ENCODE assay signal across 24 cellular contexts in the genomic region with DNA sequence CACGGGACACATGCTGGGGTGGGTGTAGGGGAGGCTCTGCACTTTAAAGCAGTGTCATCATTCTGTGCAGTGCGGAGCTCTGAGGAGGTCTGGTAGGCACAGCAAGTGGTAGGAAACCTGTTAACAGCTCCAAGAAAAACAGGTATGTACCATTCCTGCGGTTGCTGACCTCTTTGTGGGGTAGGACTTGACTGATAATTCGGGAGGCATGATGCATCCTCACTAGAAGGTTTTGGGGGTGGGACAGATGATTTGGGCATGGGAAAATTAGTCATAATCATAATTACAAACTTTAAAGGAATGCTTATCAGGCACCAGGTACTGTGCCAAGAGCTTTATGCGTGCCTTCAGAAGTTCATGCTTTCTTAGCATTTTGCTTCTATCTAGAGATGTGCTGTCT. TPM values are rescaled to one million over a fixed set of nuclear protein-coding genes. Genes with fewer than 3 reads are reported as not detected.
DNase-seq lines count a peak whose midpoint lies in the region; ATAC-seq and TF ChIP-seq lines count a peak whose summit lies in the region.
"Had no signal": no experiment of that assay in that cellular context is flagged by ENCODE, and none has a peak within 500 bp of the region (broad histone marks: within the 10 kb centered on the region; RNA-seq: fewer than 3 reads in every experiment).

No MANE protein-coding gene starts in this region.

- H3K27me3 Mint-ChIP-seq in activated T-helper 1 cell treated with anti-CD3 and anti-CD28 coated beads, Interleukin-12 subunit alpha, Interleukin-12 subunit beta, Interleukin-2, Interleukin-4 antibody, amounts not matched to agents 30 ng/mL and 10 ng/mL and 1 ng/mL, durations not matched to agents 14 hours and 24 hours and 36 hours (ENCODE audit: insufficient read depth): peaks cover 2% of the 10 kb centered on the region
- H3K27me3 Mint-ChIP-seq: stimulated activated memory B cell treated with anti-CD40 and anti-IgM and Interleukin-4, amounts not matched to agents 10 μg/mL and 1 μg/mL and 100 μg/mL, for 72 hours had no signal

- no peaks in the 10 kb centered on the region for H3K36me3 ChIP-seq in PC-3 (ENCODE audit: low read depth, low read length)
- H3K36me3 ChIP-seq: brain microvascular endothelial cell, esophagus squamous epithelium, heart right ventricle, pancreas, right lobe of liver had no signal

- H3K27me3 ChIP-seq in PC-3 (ENCODE audit: low read length): no peaks in the 10 kb centered on the region
- H3K27me3 ChIP-seq: brain microvascular endothelial cell, pancreas, right lobe of liver had no signal

- TF ChIP-seq CTCF in PC-3 (conservative IDR thresholded peaks at IDR 0.05; ENCODE audit: low read depth, low read length): no peak
- no peak for TF ChIP-seq CTCF in choroid plexus epithelial cell (conservative IDR thresholded peaks at IDR 0.05; ENCODE audit: low read depth, low read length)
- no peak for TF ChIP-seq CTCF in omental fat pad (IDR thresholded peaks at IDR 0.05)

- no peak for ATAC-seq in PC-3
- peak; percentile 80 for ATAC-seq in omental fat pad (ENCODE audit: low FRiP score)
- ATAC-seq in GM21528 (IDR thresholded peaks at IDR 0.05; ENCODE audit: low FRiP score, unreplicated experiment): no peak
- ATAC-seq: activated CD4-positive, CD25-positive, alpha-beta regulatory T cell treated with anti-CD3 and anti-CD28 coated beads, Interleukin-2, amount 50 U/mL, for 24 hours; activated naive CD4-positive, alpha-beta T cell treated with anti-CD3 and anti-CD28 coated beads, Interleukin-2, amount 50 U/mL, for 72 hours; activated T-cell treated with anti-CD3 and anti-CD28 coated beads, Interleukin-2, amount 50 U/mL, for 72 hours; heart right ventricle; HepG2; pancreas; right lobe of liver; stimulated activated memory B cell treated with anti-CD40 and anti-IgM and Interleukin-4, amounts not matched to agents 10 μg/mL and 1 μg/mL and 100 μg/mL, for 72 hours had no signal

- CTCF ChIA-PET in PC-3 (lab: Charles Lee): no interaction called here

- H3K4me1 ChIP-seq in PC-3 (ENCODE audit: insufficient read depth, low read length): peaks cover 31% of the 10 kb centered on the region
- H3K4me1 ChIP-seq: esophagus squamous epithelium, pancreas, right lobe of liver had no signal

- H3K9me2 ChIP-seq in PC-3 (replicated peaks; ENCODE audit: low read length): no peaks in the 10 kb centered on the region

- H3K9me3 Mint-ChIP-seq in activated T-helper 1 cell treated with anti-CD3 and anti-CD28 coated beads, Interleukin-12 subunit alpha, Interleukin-12 subunit beta, Interleukin-2, Interleukin-4 antibody, amounts not matched to agents 30 ng/mL and 10 ng/mL and 1 ng/mL, durations not matched to agents 14 hours and 24 hours and 36 hours: no peaks in the 10 kb centered on the region
- H3K9me3 Mint-ChIP-seq: activated naive CD4-positive, alpha-beta T cell treated with anti-CD3 and anti-CD28 coated beads, Interleukin-2, amount 50 U/mL, for 72 hours; activated T-cell treated with anti-CD3 and anti-CD28 coated beads, Interleukin-2, amount 50 U/mL, for 72 hours; immature natural killer cell; stimulated activated memory B cell treated with anti-CD40 and anti-IgM and Interleukin-4, amounts not matched to agents 10 μg/mL and 1 μg/mL and 100 μg/mL, for 72 hours had no signal

- intact Hi-C loops in PC-3 (cut with micrococcal nuclease): no loop called here
- intact Hi-C loops in activated T-helper 1 cell treated with anti-CD3 and anti-CD28 coated beads, Interleukin-12 subunit alpha, Interleukin-12 subunit beta, Interleukin-2, Interleukin-4 antibody, amounts not matched to agents 30 ng/mL and 10 ng/mL and 1 ng/mL, durations not matched to agents 14 hours and 24 hours and 36 hours (cut with micrococcal nuclease): no loop called here

- no peak overlapping the region for H3K4me2 ChIP-seq in PC-3 (ENCODE audit: low read length)

- H3K27ac ChIP-seq in PC-3 (ENCODE audit: low read length): no peak overlapping the region
- H3K27ac ChIP-seq: brain microvascular endothelial cell, esophagus squamous epithelium, heart right ventricle, pancreas, right lobe of liver, SK-N-MC had no signal

- POLR2A ChIA-PET in PC-3 (lab: Charles Lee; ENCODE audit: unreplicated experiment): no interaction called here

- H4K20me1 ChIP-seq in PC-3 (ENCODE audit: low read length): no peaks in the 10 kb centered on the region

- no peaks in the 10 kb centered on the region for H3K9me3 ChIP-seq in PC-3 (ENCODE audit: low read length)
- H3K9me3 ChIP-seq: esophagus squamous epithelium, heart right ventricle, pancreas, right lobe of liver had no signal

- no peaks in the 10 kb centered on the region for H3F3A ChIP-seq in PC-3 (ENCODE audit: low read length, unreplicated experiment)

- H3K4me3 Mint-ChIP-seq in activated T-helper 1 cell treated with anti-CD3 and anti-CD28 coated beads, Interleukin-12 subunit alpha, Interleukin-12 subunit beta, Interleukin-2, Interleukin-4 antibody, amounts not matched to agents 30 ng/mL and 10 ng/mL and 1 ng/mL, durations not matched to agents 14 hours and 24 hours and 36 hours: no peak overlapping the region
- H3K4me3 Mint-ChIP-seq: activated T-cell treated with anti-CD3 and anti-CD28 coated beads, Interleukin-2, amount 50 U/mL, for 72 hours; immature natural killer cell; stimulated activated memory B cell treated with anti-CD40 and anti-IgM and Interleukin-4, amounts not matched to agents 10 μg/mL and 1 μg/mL and 100 μg/mL, for 72 hours had no signal

- no peaks in the 10 kb centered on the region for H3K79me2 ChIP-seq in PC-3 (ENCODE audit: low read length)

- H3K4me1 Mint-ChIP-seq in activated T-helper 1 cell treated with anti-CD3 and anti-CD28 coated beads, Interleukin-12 subunit alpha, Interleukin-12 subunit beta, Interleukin-2, Interleukin-4 antibody, amounts not matched to agents 30 ng/mL and 10 ng/mL and 1 ng/mL, durations not matched to agents 14 hours and 24 hours and 36 hours (ENCODE audit: low read depth): peaks cover 69% of the 10 kb centered on the region

- H3K4me3 ChIP-seq in PC-3 (ENCODE audit: low read length) (no peak overlapping the region), choroid plexus epithelial cell (ENCODE audit: low read depth, low read length) (no peak overlapping the region)
- H3K4me3 ChIP-seq: esophagus squamous epithelium, heart right ventricle, lung, pancreas, right lobe of liver, SK-N-MC had no signal

- no peak overlapping the region for H2AFZ ChIP-seq in PC-3 (ENCODE audit: low read length)

- no TSS peak for BruUV-seq in PC-3 (replicated peaks; lab: Mats Ljungman, UMichigan)

- peak; percentile 71 for DNase-seq in ELR (ENCODE audit: low read depth)
- DNase-seq in PC-3: peak; percentile 39
- peak; percentile 56 for DNase-seq in choroid plexus epithelial cell (ENCODE audit: low read depth)
- DNase-seq in omental fat pad (ENCODE audit: low spot score): no peak
- no peak for DNase-seq in activated naive CD4-positive, alpha-beta T cell treated with Interleukin-2 at 50 U/mL for 16 hours
- no peak for DNase-seq in activated T-helper 1 cell treated with anti-CD3 and anti-CD28 coated beads, Interleukin-12 subunit alpha, Interleukin-12 subunit beta, Interleukin-2, Interleukin-4 antibody, amounts not matched to agents 30 ng/mL and 10 ng/mL and 1 ng/mL, durations not matched to agents 14 hours and 24 hours and 36 hours (ENCODE audit: low spot score)
- DNase-seq: activated T-cell treated with anti-CD3 and anti-CD28 coated beads, Interleukin-2, amount 50 U/mL, for 72 hours; AML-193; brain microvascular endothelial cell; esophagus squamous epithelium; heart right ventricle; immature natural killer cell; NCI-H1436 treated with DMSO at 0.1 percent for 48 hours; OCI-M1; pancreas; right lobe of liver had no signal

- no peak overlapping the region for H3K27ac Mint-ChIP-seq in activated T-helper 1 cell treated with anti-CD3 and anti-CD28 coated beads, Interleukin-12 subunit alpha, Interleukin-12 subunit beta, Interleukin-2, Interleukin-4 antibody, amounts not matched to agents 30 ng/mL and 10 ng/mL and 1 ng/mL, durations not matched to agents 14 hours and 24 hours and 36 hours
- H3K27ac Mint-ChIP-seq: activated naive CD4-positive, alpha-beta T cell treated with anti-CD3 and anti-CD28 coated beads, Interleukin-2, amount 50 U/mL, for 72 hours; immature natural killer cell; stimulated activated memory B cell treated with anti-CD40 and anti-IgM and Interleukin-4, amounts not matched to agents 10 μg/mL and 1 μg/mL and 100 μg/mL, for 72 hours had no signal

- H3K9ac ChIP-seq in PC-3 (ENCODE audit: low read length): no peak overlapping the region

- H3K36me3 Mint-ChIP-seq in activated T-helper 1 cell treated with anti-CD3 and anti-CD28 coated beads, Interleukin-12 subunit alpha, Interleukin-12 subunit beta, Interleukin-2, Interleukin-4 antibody, amounts not matched to agents 30 ng/mL and 10 ng/mL and 1 ng/mL, durations not matched to agents 14 hours and 24 hours and 36 hours (ENCODE audit: low read depth): peaks cover 2% of the 10 kb centered on the region
- H3K36me3 Mint-ChIP-seq: activated naive CD4-positive, alpha-beta T cell treated with anti-CD3 and anti-CD28 coated beads, Interleukin-2, amount 50 U/mL, for 72 hours; immature natural killer cell; stimulated activated memory B cell treated with anti-CD40 and anti-IgM and Interleukin-4, amounts not matched to agents 10 μg/mL and 1 μg/mL and 100 μg/mL, for 72 hours had no signal

RNA-seq across cellular contexts. Expression of a gene that starts 9.7 kb away (rescaled TPM):
- total RNA-seq in PC-3 (2014; rRNA removed): 4.7 and 6.0 TPM in 2 replicates
- 10 to 100 TPM; 16.0 to 39.4 (median 30.5) TPM for total RNA-seq in omental fat pad
- total RNA-seq in activated T-helper 1 cell treated with anti-CD3 and anti-CD28 coated beads, Interleukin-12 subunit alpha, Interleukin-12 subunit beta, Interleukin-2, Interleukin-4 antibody, amounts not matched to agents 30 ng/mL and 10 ng/mL and 1 ng/mL, durations not matched to agents 14 hours and 24 hours and 36 hours: 37.2 and 40.8 TPM in 2 replicates

RNA-seq across cellular contexts. Expression of a gene that starts 10.5 kb away (rescaled TPM):
- total RNA-seq in PC-3 (2014; rRNA removed) (5.8 and 12.4 TPM in 2 replicates), omental fat pad (10 to 100 TPM in 2 of 4 donors, 1 to 10 TPM in 2; 7.5 to 12.4 (median 9.1) TPM)
- 1.9 and 2.0 TPM in 2 replicates for total RNA-seq in activated T-helper 1 cell treated with anti-CD3 and anti-CD28 coated beads, Interleukin-12 subunit alpha, Interleukin-12 subunit beta, Interleukin-2, Interleukin-4 antibody, amounts not matched to agents 30 ng/mL and 10 ng/mL and 1 ng/mL, durations not matched to agents 14 hours and 24 hours and 36 hours

RNA-seq across cellular contexts. Expression of a gene that starts 34.5 kb away (rescaled TPM):
- total RNA-seq in PC-3 (2014; rRNA removed) (71.8 and 77.5 TPM in 2 replicates), omental fat pad (10 to 100 TPM; 30.7 to 45.6 (median 36.8) TPM)
- 57.0 and 57.3 TPM in 2 replicates for total RNA-seq in activated T-helper 1 cell treated with anti-CD3 and anti-CD28 coated beads, Interleukin-12 subunit alpha, Interleukin-12 subunit beta, Interleukin-2, Interleukin-4 antibody, amounts not matched to agents 30 ng/mL and 10 ng/mL and 1 ng/mL, durations not matched to agents 14 hours and 24 hours and 36 hours

RNA-seq across cellular contexts. Expression of a gene that starts 34.7 kb away (rescaled TPM):
- total RNA-seq in PC-3 (2014; rRNA removed): 218 and 233 TPM in 2 replicates
- 100 to 1,000 TPM; 120 to 157 (median 146) TPM for total RNA-seq in omental fat pad
- 178 and 187 TPM in 2 replicates for total RNA-seq in activated T-helper 1 cell treated with anti-CD3 and anti-CD28 coated beads, Interleukin-12 subunit alpha, Interleukin-12 subunit beta, Interleukin-2, Interleukin-4 antibody, amounts not matched to agents 30 ng/mL and 10 ng/mL and 1 ng/mL, durations not matched to agents 14 hours and 24 hours and 36 hours

RNA-seq across cellular contexts. Expression of a gene that starts 38.2 kb away (rescaled TPM):
- 0.07 and 0.63 TPM in 2 replicates for total RNA-seq in PC-3 (2014; rRNA removed)
- not detected for total RNA-seq in omental fat pad
- total RNA-seq in activated T-helper 1 cell treated with anti-CD3 and anti-CD28 coated beads, Interleukin-12 subunit alpha, Interleukin-12 subunit beta, Interleukin-2, Interleukin-4 antibody, amounts not matched to agents 30 ng/mL and 10 ng/mL and 1 ng/mL, durations not matched to agents 14 hours and 24 hours and 36 hours: 0.65 and 0.86 TPM in 2 replicates
- total RNA-seq: H4, right lobe of liver had no signal

Comparison
In these comparisons a context has a peak if more than half of its experiments do, and no peak if none do; other contexts are left out.
1. DNase-seq: peak in ELR (single experiment), PC-3 (single experiment) and choroid plexus epithelial cell (single experiment); none in omental fat pad (single experiment), activated naive CD4-positive, alpha-beta T cell treated with Interleukin-2 at 50 U/mL for 16 hours (single experiment) and activated T-helper 1 cell treated with anti-CD3 and anti-CD28 coated beads, Interleukin-12 subunit alpha, Interleukin-12 subunit beta, Interleukin-2, Interleukin-4 antibody, amounts not matched to agents 30 ng/mL and 10 ng/mL and 1 ng/mL, durations not matched to agents 14 hours and 24 hours and 36 hours (single experiment).